In genomic region chr11:58577441-58578135, GRCh38 we compare ENCODE assay signal across 8 cellular contexts. TPM values are rescaled to one million over a fixed set of nuclear protein-coding genes. Genes with fewer than 3 reads are reported as not detected.
DNase-seq lines count a peak whose midpoint lies in the region; ATAC-seq lines count a peak whose summit lies in the region.

No MANE protein-coding gene starts in this region.

- DNase-seq in NCI-H146 (lab: John Stamatoyannopoulos, UW) (peak; percentile 59), NCI-H146 treated with DMSO at 0.1 percent for 48 hours (lab: John Stamatoyannopoulos, UW; ENCODE audit: unreplicated experiment) (no peak), NCI-H82 treated with DMSO at 0.1 percent for 48 hours (lab: John Stamatoyannopoulos, UW; ENCODE audit: unreplicated experiment) (peak; percentile 20), epithelial cell of prostate (ENCODE audit: low read depth, low spot score) (peak; percentile 52)
- DNase-seq in activated CD8-positive, alpha-beta memory T cell treated with anti-CD3 and anti-CD28 coated beads for 4 hours (ENCODE audit: low read depth in 2 of 2), result peak; percentile 58 to 72
- DNase-seq in naive thymus-derived CD8-positive, alpha-beta T cell, result peak in 8 of 10 donors; percentile 53 to 92 (median 76)
- peak; percentile 78 for DNase-seq in stimulated activated naive CD8-positive, alpha-beta T cell treated with anti-CD3 and anti-CD28 coated beads, Interleukin-15, Interleukin-2, amounts not matched to agents 100 U/mL and 50 U/mL, for 24 hours

- peaks cover 0 to 9% (median 9%) of the 10 kb centered on the region in 3 donors for H3K36me3 Mint-ChIP-seq in naive thymus-derived CD8-positive, alpha-beta T cell

- H3K4me1 Mint-ChIP-seq in naive thymus-derived CD8-positive, alpha-beta T cell, result peaks cover 27 to 76% (median 65%) of the 10 kb centered on the region in 4 donors

- peak overlapping the region; percentile 100 for H3K27ac ChIP-seq in epithelial cell of prostate

- peaks cover 0 to 2% (median 0%) of the 10 kb centered on the region in 5 donors for H3K27me3 Mint-ChIP-seq in naive thymus-derived CD8-positive, alpha-beta T cell

- POLR2A ChIA-PET in naive thymus-derived CD8-positive, alpha-beta T cell (lab: Charles Lee), result interaction anchor here (0.9 to 5.4 kb wide), 20 partner anchors 9 to 983 kb away, joined by 3 to 82 read pairs (median 4); partner anchors contain the start of genes SELENOH and YPEL4

- peak overlapping the region; percentile 99 to 100 (median 100) for H3K27ac Mint-ChIP-seq in naive thymus-derived CD8-positive, alpha-beta T cell

- H3K4me3 Mint-ChIP-seq in naive thymus-derived CD8-positive, alpha-beta T cell, result peak overlapping the region; percentile 92 to 99 (median 98)

- ATAC-seq in HG02884 (IDR thresholded peaks at IDR 0.05; ENCODE audit: unreplicated experiment), result peak; percentile 40
- ATAC-seq in naive thymus-derived CD8-positive, alpha-beta T cell, result peak; percentile 41 to 58
- peak; percentile 55 for ATAC-seq in stimulated activated naive CD8-positive, alpha-beta T cell treated with anti-CD3 and anti-CD28 coated beads, Interleukin-15, Interleukin-2, amounts not matched to agents 100 U/mL and 50 U/mL, for 24 hours

- H3K9me3 Mint-ChIP-seq in naive thymus-derived CD8-positive, alpha-beta T cell, result no peaks in the 10 kb centered on the region

RNA-seq across cellular contexts. Expression of gene ZFP91, which starts 1.3 kb away (rescaled TPM):
- total RNA-seq in naive thymus-derived CD8-positive, alpha-beta T cell, result 10 to 100 TPM; 46.1 to 49.6 TPM
- polyA plus RNA-seq in naive thymus-derived CD8-positive, alpha-beta T cell, result 1 to 10 TPM; 4.8 to 9.4 (median 7.1) TPM

RNA-seq across cellular contexts. Expression of gene LPXN, which starts 1.9 kb away (rescaled TPM):
- total RNA-seq in naive thymus-derived CD8-positive, alpha-beta T cell, result 100 to 1,000 TPM; 200 TPM
- polyA plus RNA-seq in naive thymus-derived CD8-positive, alpha-beta T cell, result 100 to 1,000 TPM; 208 to 261 (median 220) TPM

RNA-seq across cellular contexts. Expression of gene CNTF, which starts 44.9 kb away (rescaled TPM):
- total RNA-seq in naive thymus-derived CD8-positive, alpha-beta T cell, result 1 to 10 TPM; 2.9 to 3.0 TPM
- under 1 TPM in 2 of 3 donors, not detected in 1; 0.15 to 0.28 TPM for polyA plus RNA-seq in naive thymus-derived CD8-positive, alpha-beta T cell
